24 cellular contexts compared by ENCODE assay signal in the genomic region with DNA sequence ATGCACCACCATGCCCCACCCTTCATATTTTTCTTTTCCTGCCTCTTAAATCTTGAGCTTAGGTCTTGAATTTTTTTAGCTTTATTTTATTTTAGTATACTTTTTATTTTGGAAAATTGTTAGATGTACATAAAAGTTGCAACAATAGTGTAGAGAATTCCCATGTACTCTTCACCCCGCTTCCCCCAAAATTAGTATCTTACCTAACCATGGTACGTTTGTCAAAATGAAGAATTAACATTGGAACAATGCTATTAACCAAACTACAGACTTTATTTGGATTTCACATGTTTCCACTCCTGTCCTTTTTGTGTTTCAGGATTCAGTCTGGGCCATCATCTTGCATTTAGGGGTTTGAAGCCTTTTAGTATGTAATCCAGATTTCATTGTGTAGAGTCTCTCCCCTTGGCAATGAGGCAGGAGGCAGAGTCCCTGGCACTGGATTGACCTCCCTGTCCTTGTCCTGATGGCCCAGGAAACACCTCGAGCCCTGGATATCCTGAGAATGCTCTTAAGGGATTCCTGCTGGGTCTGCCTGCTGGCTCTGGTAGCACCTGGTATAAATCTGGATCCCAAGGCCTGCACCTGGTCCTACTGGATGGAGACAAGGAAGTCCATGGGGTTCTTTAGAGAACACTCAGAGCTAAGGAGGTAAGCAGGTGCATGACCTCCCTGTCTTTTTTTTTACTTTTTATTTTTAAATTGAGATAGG. TPM values are rescaled to one million over a fixed set of nuclear protein-coding genes. Genes with fewer than 3 reads are reported as not detected.
DNase-seq lines count a peak whose midpoint lies in the region; ATAC-seq and TF ChIP-seq lines count a peak whose summit lies in the region.
"Had no signal": no experiment of that assay in that cellular context is flagged by ENCODE, and none has a peak within 500 bp of the region (broad histone marks: within the 10 kb centered on the region; RNA-seq: fewer than 3 reads in every experiment).

No MANE protein-coding gene starts in this region.

- no peaks in the 10 kb centered on the region for H3K9me3 Mint-ChIP-seq in natural killer cell
- no peaks in the 10 kb centered on the region for H3K9me3 Mint-ChIP-seq in endothelial cell (ENCODE audit: unreplicated experiment)
- H3K9me3 Mint-ChIP-seq: activated naive CD4-positive, alpha-beta T cell treated with anti-CD3 and anti-CD28 coated beads, Interleukin-2, amount 10 ng/mL, durations not matched to agents 7 days and 5 days; memory B cell had no signal

- no peaks in the 10 kb centered on the region for H3K27me3 ChIP-seq in ascending aorta
- no peaks in the 10 kb centered on the region for H3K27me3 ChIP-seq in stomach smooth muscle (ENCODE audit: control insufficient read depth in 1 of 2, insufficient read depth in 2 of 2, low read length in 2 of 2)
- H3K27me3 ChIP-seq: breast epithelium, foreskin keratinocyte had no signal

- CTCF ChIA-PET in HEK293 (lab: Yijun Ruan, JAX): interaction anchor here (0.8 to 2.2 kb wide), 3 partner anchors 16 to 64 kb away, joined by 3 to 7 read pairs (median 3); no protein-coding TSS in a partner anchor

- H3K27ac Mint-ChIP-seq in natural killer cell (no peak overlapping the region), endothelial cell (ENCODE audit: unreplicated experiment) (no peak overlapping the region)
- H3K27ac Mint-ChIP-seq: activated naive CD4-positive, alpha-beta T cell treated with anti-CD3 and anti-CD28 coated beads, Interleukin-2, amount 10 ng/mL, durations not matched to agents 7 days and 5 days; memory B cell had no signal

- H3K9me3 ChIP-seq in HEK293 (ENCODE audit: control insufficient read depth, insufficient read depth, low read depth, low read length) (no peaks in the 10 kb centered on the region), ascending aorta (no peaks in the 10 kb centered on the region), stomach smooth muscle (ENCODE audit: control insufficient read depth in 2 of 2, low read length in 2 of 2) (no peaks in the 10 kb centered on the region)
- H3K9me3 ChIP-seq: breast epithelium, neutrophil had no signal

- H3K4me1 Mint-ChIP-seq in natural killer cell (peaks cover 4 to 10% of the 10 kb centered on the region in 2 donors), endothelial cell (ENCODE audit: unreplicated experiment) (peaks cover 10% of the 10 kb centered on the region)

- H3K27me3 Mint-ChIP-seq in natural killer cell (ENCODE audit: low read depth in 2 of 2) (peaks cover 18 to 26% of the 10 kb centered on the region in 2 donors), endothelial cell (ENCODE audit: unreplicated experiment) (peaks cover 4% of the 10 kb centered on the region)

- H3K36me3 Mint-ChIP-seq in natural killer cell: no peaks in the 10 kb centered on the region
- H3K36me3 Mint-ChIP-seq in endothelial cell (ENCODE audit: low read depth, unreplicated experiment): no peaks in the 10 kb centered on the region
- H3K36me3 Mint-ChIP-seq: activated naive CD4-positive, alpha-beta T cell treated with anti-CD3 and anti-CD28 coated beads, Interleukin-2, amount 10 ng/mL, durations not matched to agents 7 days and 5 days had no signal

- TF ChIP-seq CTCF in HEK293 (tag by site-specific recombination; IDR thresholded peaks at IDR 0.05): no peak
- TF ChIP-seq CTCF in ascending aorta (IDR thresholded peaks at IDR 0.05): no peak
- no peak for TF ChIP-seq CTCF in natural killer cell (IDR thresholded peaks at IDR 0.05)
- TF ChIP-seq CTCF in endothelial cell (IDR thresholded peaks at IDR 0.05; ENCODE audit: unreplicated experiment): no peak

- peak overlapping the region; percentile 45 for H3K4me3 Mint-ChIP-seq in natural killer cell
- H3K4me3 Mint-ChIP-seq in endothelial cell (ENCODE audit: unreplicated experiment): no peak overlapping the region

- intact Hi-C loops in ascending aorta (cut with DNase I) (no loop called here), natural killer cell (cut with micrococcal nuclease) (no loop called here)

- DNase-seq in ascending aorta (ENCODE audit: low spot score in 2 of 2): no peak
- DNase-seq in natural killer cell: no peak
- no peak for DNase-seq in stimulated activated CD4-positive, alpha-beta T cell treated with anti-CD3 and anti-CD28 coated beads, Interleukin-2, amount 100 ng/mL, for 48 hours
- DNase-seq in endothelial cell (ENCODE audit: low spot score): no peak
- no peak for DNase-seq in NCI-H2029 (lab: John Stamatoyannopoulos, UW)
- DNase-seq: activated CD4-positive, alpha-beta T cell treated with anti-CD3 and anti-CD28 coated beads, Interleukin-2, amount 50 U/mL, for 4 hours; activated CD4-positive, CD25-positive, alpha-beta regulatory T cell; activated naive CD4-positive, alpha-beta T cell treated with anti-CD3 and anti-CD28 coated beads, Interleukin-2, amount 10 ng/mL, durations not matched to agents 7 days and 5 days; amniotic stem cell; DMS153; effector memory CD4-positive, alpha-beta T cell; foreskin keratinocyte; GOT3; hippocampal formation; left cardiac atrium; NCI-H1092; NCI-H2081; NCI-H345; stimulated activated CD4-positive, alpha-beta T cell treated with anti-CD3 and anti-CD28 coated beads, Interleukin-4, amount 100 ng/mL, for 1 hour had no signal

- H3K9ac ChIP-seq in stomach smooth muscle (ENCODE audit: low read length in 2 of 2): peak overlapping the region in 1 of 2 donors; percentile 6

- H3K27ac ChIP-seq in HEK293 (ENCODE audit: extremely low read depth, low read depth, low read length): no peak overlapping the region
- peak overlapping the region; percentile 94 to 96 for H3K27ac ChIP-seq in ascending aorta
- peak overlapping the region; percentile 89 for H3K27ac ChIP-seq in stomach smooth muscle (ENCODE audit: low read length)
- H3K27ac ChIP-seq: neutrophil had no signal

- no peak for ATAC-seq in natural killer cell
- ATAC-seq: foreskin keratinocyte had no signal

- POLR2A ChIA-PET in HEK293 (lab: Yijun Ruan, JAX): interaction anchor here (1.7 to 3.1 kb wide), 2 partner anchors 29 to 30 kb away, joined by 3 to 20 read pairs; no protein-coding TSS in a partner anchor

- no peaks in the 10 kb centered on the region for H3K4me1 ChIP-seq in HEK293 (ENCODE audit: control insufficient read depth, insufficient read depth, low read length)
- H3K4me1 ChIP-seq in ascending aorta: peaks cover 13 to 39% of the 10 kb centered on the region in 2 donors
- H3K4me1 ChIP-seq in stomach smooth muscle (ENCODE audit: control insufficient read depth, insufficient read depth, low read length): peaks cover 48% of the 10 kb centered on the region

- H3K4me3 ChIP-seq in HEK293 (ENCODE audit: low read depth, low read length): no peak overlapping the region
- H3K4me3 ChIP-seq in ascending aorta: no peak overlapping the region
- H3K4me3 ChIP-seq in stomach smooth muscle (ENCODE audit: low read length in 2 of 2): no peak overlapping the region

- no peaks in the 10 kb centered on the region for H3K36me3 ChIP-seq in HEK293 (ENCODE audit: control insufficient read depth in 2 of 2, insufficient read depth in 1 of 2, low read length in 2 of 2)
- no peaks in the 10 kb centered on the region for H3K36me3 ChIP-seq in ascending aorta
- H3K36me3 ChIP-seq in stomach smooth muscle (ENCODE audit: control insufficient read depth in 2 of 2, insufficient read depth in 2 of 2, low read length in 2 of 2): no peaks in the 10 kb centered on the region
- H3K36me3 ChIP-seq: breast epithelium, neutrophil had no signal

TF ChIP-seq in HEK293, 187 proteins besides CTCF, POLR2A, EP300 and RAD21:
- TF ChIP-seq ZNF529 (tag by site-specific recombination; IDR thresholded peaks at IDR 0.05; ENCODE audit: insufficient replicate concordance) (peak; percentile 100), GLI2 (tag by site-specific recombination; IDR thresholded peaks at IDR 0.05; ENCODE audit: borderline replicate concordance, low read depth) (no peak), ZNF24 (tag by site-specific recombination; IDR thresholded peaks at IDR 0.05) (no peak), ZNF121 (tag by site-specific recombination; IDR thresholded peaks at IDR 0.05) (no peak), ZNF561 (tag by site-specific recombination; IDR thresholded peaks at IDR 0.05; ENCODE audit: borderline replicate concordance) (no peak), ZFP41 (tag by site-specific recombination; IDR thresholded peaks at IDR 0.05; ENCODE audit: borderline replicate concordance) (no peak), ZNF423 (tag by site-specific recombination; IDR thresholded peaks at IDR 0.05) (no peak), ZNF132 (tag by site-specific recombination; IDR thresholded peaks at IDR 0.05; ENCODE audit: borderline replicate concordance) (no peak)

RNA-seq across cellular contexts. Expression of a gene that starts 19.9 kb away (rescaled TPM):
- total RNA-seq in ascending aorta (129 TPM), natural killer cell (100 to 1,000 TPM in 2 of 3 donors, 10 to 100 TPM in 1; 93.8 to 135 (median 123) TPM), endothelial cell (ENCODE audit: unreplicated experiment) (181 TPM)

RNA-seq across cellular contexts. Expression of a gene that starts 47.9 kb away (rescaled TPM):
- 6.4 TPM for total RNA-seq in ascending aorta
- 1 to 10 TPM in 2 of 3 donors, under 1 TPM in 1; 0.45 to 2.2 (median 1.3) TPM for total RNA-seq in natural killer cell
- 4.5 TPM for total RNA-seq in endothelial cell (ENCODE audit: unreplicated experiment)
